In the genomic region with DNA sequence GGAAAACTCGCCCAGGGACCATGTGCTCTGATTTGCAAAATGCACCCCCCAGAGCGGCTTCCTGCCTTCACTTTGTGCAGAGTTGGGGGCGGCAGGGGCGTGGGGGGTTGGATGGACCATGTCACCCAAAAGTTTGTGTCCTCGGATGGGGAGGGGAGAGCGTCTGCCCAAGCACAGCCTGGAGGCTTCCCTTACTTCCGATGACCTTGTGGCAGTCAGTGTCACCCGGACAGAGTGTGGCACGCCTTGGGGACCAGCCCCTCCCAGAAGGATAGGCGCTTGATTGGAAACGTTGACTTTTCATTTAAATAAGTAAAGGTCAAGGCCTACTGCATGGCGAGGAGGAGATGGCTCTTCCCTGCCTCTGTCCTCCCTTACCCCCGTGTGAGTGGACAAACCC, we compare ENCODE assay signal across 13 cellular contexts.
DNase-seq lines count a peak whose midpoint lies in the region; ATAC-seq and TF ChIP-seq lines count a peak whose summit lies in the region.
"Had no signal": no experiment of that assay in that cellular context is flagged by ENCODE, and none has a peak within 500 bp of the region (broad histone marks: within the 10 kb centered on the region; RNA-seq: fewer than 3 reads in every experiment).

No MANE protein-coding gene starts in this region.

- H3K36me3 Mint-ChIP-seq in WTC11 (no peaks in the 10 kb centered on the region), naive B cell (no peaks in the 10 kb centered on the region)

- no peak for TF ChIP-seq CTCF in WTC11 (IDR thresholded peaks at IDR 0.05)
- no peak for TF ChIP-seq CTCF in tibial artery (IDR thresholded peaks at IDR 0.05)

- intact Hi-C loops in tibial artery (cut with DNase I; ENCODE audit: low total_unique reads) = loop anchor here (10.0 kb wide), 1 partner anchor 292 kb away; no protein-coding TSS in a partner anchor

- H3K4me3 ChIP-seq in BLaER1 = no peak overlapping the region
- no peak overlapping the region for H3K4me3 ChIP-seq in tibial artery
- H3K4me3 ChIP-seq: GM23338 had no signal

- peaks cover 82% of the 10 kb centered on the region for H3K4me1 ChIP-seq in BLaER1
- peaks cover 0 to 7% (median 3%) of the 10 kb centered on the region in 4 donors for H3K4me1 ChIP-seq in tibial artery
- H3K4me1 ChIP-seq: BE2C, Caco-2 had no signal

- CTCF ChIA-PET in WTC11 (lab: Charles Lee) = interaction anchor here (1.3 to 5.4 kb wide), 3 partner anchors 33 to 208 kb away, joined by 3 to 46 read pairs (median 7); no protein-coding TSS in a partner anchor

- H3K36me3 ChIP-seq in BLaER1 (no peaks in the 10 kb centered on the region), tibial artery (no peaks in the 10 kb centered on the region)
- H3K36me3 ChIP-seq: BE2C had no signal

- H3K9me3 Mint-ChIP-seq in WTC11 = no peaks in the 10 kb centered on the region
- no peaks in the 10 kb centered on the region for H3K9me3 Mint-ChIP-seq in naive B cell
- H3K9me3 Mint-ChIP-seq: CD4-positive, alpha-beta T cell; GM23338; HFFc6 had no signal

- POLR2A ChIA-PET in WTC11 (lab: Charles Lee) = no interaction called here

- no peak overlapping the region for H3K9ac ChIP-seq in BLaER1

- H3K9me3 ChIP-seq in BLaER1 = no peaks in the 10 kb centered on the region
- no peaks in the 10 kb centered on the region for H3K9me3 ChIP-seq in tibial artery
- H3K9me3 ChIP-seq: BE2C, Caco-2 had no signal

- H3K4me1 Mint-ChIP-seq in WTC11 = peaks cover 42% of the 10 kb centered on the region
- peaks cover 58 to 79% (median 78%) of the 10 kb centered on the region in 3 donors for H3K4me1 Mint-ChIP-seq in naive B cell

- DNase-seq in WTC11 (ENCODE audit: low spot score) = no peak
- no peak for DNase-seq in naive B cell
- DNase-seq in tibial artery = no peak
- DNase-seq in NCI-H510A (lab: John Stamatoyannopoulos, UW) = no peak
- no peak for DNase-seq in NCI-H146 (lab: John Stamatoyannopoulos, UW)
- DNase-seq: BE2C; Caco-2; CD4-positive, alpha-beta T cell; HFFc6 had no signal

- H3K27me3 Mint-ChIP-seq in WTC11 (ENCODE audit: low read depth) (no peaks in the 10 kb centered on the region; the same call in 1 of the 2 replicates), naive B cell (no peaks in the 10 kb centered on the region)
- H3K27me3 Mint-ChIP-seq: CD4-positive, alpha-beta T cell had no signal

- H3K27ac Mint-ChIP-seq in WTC11 (peak overlapping the region; percentile 36; the same call in 1 of the 2 replicates), naive B cell (peak overlapping the region; percentile 7 to 93 (median 38))
- H3K27ac Mint-ChIP-seq: CD4-positive, alpha-beta T cell; HFFc6 had no signal

- 0 out of 2 replicates have a peak overlapping the region, but pooled peaks have one; percentile 5 for H3K4me2 ChIP-seq in BLaER1
- H3K4me2 ChIP-seq: GM23338 had no signal

- H3K27ac ChIP-seq in BLaER1 (no peak overlapping the region), tibial artery (no peak overlapping the region)
- H3K27ac ChIP-seq: C4-2B had no signal

- H3K4me3 Mint-ChIP-seq in WTC11 (no peak overlapping the region), naive B cell (peak overlapping the region in 2 of 8 donors; percentile 40 to 67)
- H3K4me3 Mint-ChIP-seq: CD4-positive, alpha-beta T cell; GM23338; HFFc6 had no signal

- no peaks in the 10 kb centered on the region for H4K20me1 ChIP-seq in BLaER1

- H3K27me3 ChIP-seq in BLaER1 (no peaks in the 10 kb centered on the region), tibial artery (no peaks in the 10 kb centered on the region)
- H3K27me3 ChIP-seq: BE2C had no signal

- no peak for ATAC-seq in WTC11
- no peak for ATAC-seq in naive B cell (ENCODE audit: low read depth in 2 of 2)
- ATAC-seq: GM23338, HCT116 had no signal

TF ChIP-seq in WTC11, 78 proteins besides CTCF, POLR2A, EP300 and RAD21:
- TF ChIP-seq, protein P1, sequence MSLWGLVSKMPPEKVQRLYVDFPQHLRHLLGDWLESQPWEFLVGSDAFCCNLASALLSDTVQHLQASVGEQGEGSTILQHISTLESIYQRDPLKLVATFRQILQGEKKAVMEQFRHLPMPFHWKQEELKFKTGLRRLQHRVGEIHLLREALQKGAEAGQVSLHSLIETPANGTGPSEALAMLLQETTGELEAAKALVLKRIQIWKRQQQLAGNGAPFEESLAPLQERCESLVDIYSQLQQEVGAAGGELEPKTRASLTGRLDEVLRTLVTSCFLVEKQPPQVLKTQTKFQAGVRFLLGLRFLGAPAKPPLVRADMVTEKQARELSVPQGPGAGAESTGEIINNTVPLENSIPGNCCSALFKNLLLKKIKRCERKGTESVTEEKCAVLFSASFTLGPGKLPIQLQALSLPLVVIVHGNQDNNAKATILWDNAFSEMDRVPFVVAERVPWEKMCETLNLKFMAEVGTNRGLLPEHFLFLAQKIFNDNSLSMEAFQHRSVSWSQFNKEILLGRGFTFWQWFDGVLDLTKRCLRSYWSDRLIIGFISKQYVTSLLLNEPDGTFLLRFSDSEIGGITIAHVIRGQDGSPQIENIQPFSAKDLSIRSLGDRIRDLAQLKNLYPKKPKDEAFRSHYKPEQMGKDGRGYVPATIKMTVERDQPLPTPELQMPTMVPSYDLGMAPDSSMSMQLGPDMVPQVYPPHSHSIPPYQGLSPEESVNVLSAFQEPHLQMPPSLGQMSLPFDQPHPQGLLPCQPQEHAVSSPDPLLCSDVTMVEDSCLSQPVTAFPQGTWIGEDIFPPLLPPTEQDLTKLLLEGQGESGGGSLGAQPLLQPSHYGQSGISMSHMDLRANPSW (CRISPR knock-in tag; conservative IDR thresholded peaks at IDR 0.05; ENCODE audit: low read depth) = no peak
